Comparison of ENCODE assay signal across 30 cellular contexts in genomic region chr4:92198711-92199110, GRCh38.
DNase-seq lines count a peak whose midpoint lies in the region; ATAC-seq and TF ChIP-seq lines count a peak whose summit lies in the region.
"Had no signal": no experiment of that assay in that cellular context is flagged by ENCODE, and none has a peak within 500 bp of the region (broad histone marks: within the 10 kb centered on the region; RNA-seq: fewer than 3 reads in every experiment).

No MANE protein-coding gene starts in this region.

- H2BK15ac ChIP-seq in H9 (ENCODE audit: low read depth, low read length) = no peak overlapping the region

- no peaks in the 10 kb centered on the region for H3K27me3 Mint-ChIP-seq in activated CD8-positive, alpha-beta T cell treated with anti-CD3 and anti-CD28 coated beads for 36 hours
- peaks cover 17% of the 10 kb centered on the region for H3K27me3 Mint-ChIP-seq in H9 (ENCODE audit: low read depth)
- H3K27me3 Mint-ChIP-seq: activated naive CD8-positive, alpha-beta T cell; CD4-positive, CD25-positive, alpha-beta regulatory T cell; stimulated activated naive CD8-positive, alpha-beta T cell treated with anti-CD3 and anti-CD28 coated beads, Interleukin-15, Interleukin-2, amounts not matched to agents 100 ng/mL and 50 ng/mL, for 24 hours had no signal

- WGBS in H9 (ENCODE audit: extremely low coverage, insufficient read length, low lambda C conversion rate) = no CpG with 5 or more reads among the region's 4 CpGs

- no peaks in the 10 kb centered on the region for H3K23me2 ChIP-seq in H9 (ENCODE audit: insufficient read length, low read depth, low read length, poor library complexity, severe bottlenecking)

- H2BK12ac ChIP-seq in H9 (ENCODE audit: insufficient read length, low read depth, low read length) = no peak overlapping the region

- H2BK120ac ChIP-seq in H9 (ENCODE audit: low read depth, low read length, poor library complexity, severe bottlenecking) = no peak overlapping the region

- no peak overlapping the region for H3T11ph ChIP-seq in H9 (ENCODE audit: low read length)

- no peak overlapping the region for H3K56ac ChIP-seq in H9 (ENCODE audit: insufficient read length, low read depth, low read length)

- H3K4me2 ChIP-seq in PC-3 (ENCODE audit: low read length) (peak overlapping the region; percentile 71), H9 (ENCODE audit: insufficient read depth, insufficient read length, low read length) (no peak overlapping the region)

- H3K4me3 Mint-ChIP-seq in activated CD8-positive, alpha-beta T cell treated with anti-CD3 and anti-CD28 coated beads for 36 hours = no peak overlapping the region
- H3K4me3 Mint-ChIP-seq in H9 = no peak overlapping the region
- H3K4me3 Mint-ChIP-seq: activated naive CD8-positive, alpha-beta T cell; activated T-helper 1 cell treated with anti-CD3 and anti-CD28 coated beads, Interleukin-12 subunit alpha, Interleukin-12 subunit beta, Interleukin-2, Interleukin-4 antibody, amounts not matched to agents 30 ng/mL and 10 ng/mL and 1 ng/mL, durations not matched to agents 14 hours and 24 hours and 36 hours; CD4-positive, CD25-positive, alpha-beta regulatory T cell; mesothelial cell of epicardium; neural crest cell; stimulated activated naive CD8-positive, alpha-beta T cell treated with anti-CD3 and anti-CD28 coated beads, Interleukin-15, Interleukin-2, amounts not matched to agents 100 ng/mL and 50 ng/mL, for 24 hours; T-helper 1 cell treated with Interleukin-12 subunit alpha and Interleukin-12 subunit beta and Interleukin-4 antibody, amounts not matched to agents 30 μg/mL and 1 μg/mL, for 36 hours had no signal

- H4K5ac ChIP-seq in H9 (ENCODE audit: insufficient read length, low read depth, low read length) = no peak overlapping the region

- no peak overlapping the region for H2AK5ac ChIP-seq in H9 (ENCODE audit: insufficient read length, low read length)

- H3K9me3 Mint-ChIP-seq in activated CD8-positive, alpha-beta T cell treated with anti-CD3 and anti-CD28 coated beads for 36 hours = peaks cover 2% of the 10 kb centered on the region
- H3K9me3 Mint-ChIP-seq in H9 = peaks cover 0 to 2% of the 10 kb centered on the region in 2 experiments; a peak in 1 of 5 replicates
- H3K9me3 Mint-ChIP-seq: stimulated activated naive CD8-positive, alpha-beta T cell treated with anti-CD3 and anti-CD28 coated beads, Interleukin-15, Interleukin-2, amounts not matched to agents 100 ng/mL and 50 ng/mL, for 24 hours had no signal

- H3K18ac ChIP-seq in H9 (ENCODE audit: insufficient read length, low read depth, low read length) = no peak overlapping the region

- CTCF ChIA-PET in PC-3 (lab: Charles Lee) = no interaction called here
- CTCF ChIA-PET in activated CD8-positive, alpha-beta T cell treated with anti-CD3 and anti-CD28 coated beads for 36 hours (lab: Charles Lee) = no interaction called here

- H3F3A ChIP-seq in PC-3 (ENCODE audit: low read length, unreplicated experiment) = no peaks in the 10 kb centered on the region

- H3K27me3 ChIP-seq in PC-3 (ENCODE audit: low read length) (no peaks in the 10 kb centered on the region), H9 (ENCODE audit: insufficient read depth, low read length) (no peaks in the 10 kb centered on the region), right atrium auricular region (no peaks in the 10 kb centered on the region)
- H3K27me3 ChIP-seq: upper lobe of left lung had no signal

- H3K4me1 ChIP-seq in PC-3 (ENCODE audit: insufficient read depth, low read length) (peaks cover 8% of the 10 kb centered on the region; the same call in 1 of the 2 replicates), H9 (ENCODE audit: insufficient read depth, low read length) (no peaks in the 10 kb centered on the region), right atrium auricular region (no peaks in the 10 kb centered on the region)
- H3K4me1 ChIP-seq: upper lobe of left lung had no signal

- no peak overlapping the region for H4K8ac ChIP-seq in H9 (replicated peaks; ENCODE audit: insufficient read length, low read depth, low read length)

- H3K79me2 ChIP-seq in PC-3 (ENCODE audit: low read length) (no peaks in the 10 kb centered on the region), H9 (ENCODE audit: insufficient read depth, low read length) (no peaks in the 10 kb centered on the region)

- H3K36me3 ChIP-seq in PC-3 (ENCODE audit: low read depth, low read length) (no peaks in the 10 kb centered on the region), right atrium auricular region (no peaks in the 10 kb centered on the region)
- H3K36me3 ChIP-seq: upper lobe of left lung had no signal

- H3K14ac ChIP-seq in H9 (ENCODE audit: insufficient read depth, low read length) = no peak overlapping the region

- intact Hi-C loops in PC-3 (cut with micrococcal nuclease) = no loop called here
- intact Hi-C loops in activated CD8-positive, alpha-beta T cell treated with anti-CD3 and anti-CD28 coated beads for 36 hours (cut with micrococcal nuclease) = no loop called here

- 0 out of 2 replicates have a peak overlapping the region, but pooled peaks have one; percentile 30 for H3K4me3 ChIP-seq in PC-3 (ENCODE audit: low read length)
- H3K4me3 ChIP-seq in cardiac fibroblast (replicated peaks in 1 of 2; ENCODE audit: low read depth in 2 of 2, low read length in 2 of 2) = no peak overlapping the region
- no peak overlapping the region for H3K4me3 ChIP-seq in right atrium auricular region
- H3K4me3 ChIP-seq: upper lobe of left lung had no signal

- H3K9ac ChIP-seq in PC-3 (ENCODE audit: low read length) (no peak overlapping the region), H9 (ENCODE audit: extremely low read depth, insufficient read length, low read length) (no peak overlapping the region)

- no peaks in the 10 kb centered on the region for H3K36me3 Mint-ChIP-seq in activated CD8-positive, alpha-beta T cell treated with anti-CD3 and anti-CD28 coated beads for 36 hours (ENCODE audit: low read depth)
- peaks cover 0 to 4% (median 2%) of the 10 kb centered on the region in 3 experiments; a peak in 2 of 7 replicates for H3K36me3 Mint-ChIP-seq in H9 (ENCODE audit: insufficient read depth in 1 of 3, low read depth in 3 of 3)
- H3K36me3 Mint-ChIP-seq: CD4-positive, CD25-positive, alpha-beta regulatory T cell; mesothelial cell of epicardium had no signal

- H2BK5ac ChIP-seq in H9 (ENCODE audit: insufficient read length, low read length) = no peak overlapping the region

- no peaks in the 10 kb centered on the region for H3K9me2 ChIP-seq in PC-3 (replicated peaks; ENCODE audit: low read length)

- H3K4me1 Mint-ChIP-seq in activated CD8-positive, alpha-beta T cell treated with anti-CD3 and anti-CD28 coated beads for 36 hours (ENCODE audit: low read depth) = no peaks in the 10 kb centered on the region
- peaks cover 0 to 2% of the 10 kb centered on the region in 2 experiments; a peak in 1 of 4 replicates for H3K4me1 Mint-ChIP-seq in H9
- H3K4me1 Mint-ChIP-seq: CD4-positive, CD25-positive, alpha-beta regulatory T cell; mesothelial cell of epicardium; neural crest cell had no signal

- H4K20me1 ChIP-seq in PC-3 (ENCODE audit: low read length) (no peaks in the 10 kb centered on the region), H9 (ENCODE audit: control insufficient read depth, insufficient read depth, insufficient read length) (no peaks in the 10 kb centered on the region)

- H3K27ac Mint-ChIP-seq in activated CD8-positive, alpha-beta T cell treated with anti-CD3 and anti-CD28 coated beads for 36 hours = no peak overlapping the region
- H3K27ac Mint-ChIP-seq in H9 = no peak overlapping the region
- H3K27ac Mint-ChIP-seq: activated naive CD8-positive, alpha-beta T cell; activated T-helper 1 cell treated with anti-CD3 and anti-CD28 coated beads, Interleukin-12 subunit alpha, Interleukin-12 subunit beta, Interleukin-2, Interleukin-4 antibody, amounts not matched to agents 30 ng/mL and 10 ng/mL and 1 ng/mL, durations not matched to agents 14 hours and 24 hours and 36 hours; CD4-positive, CD25-positive, alpha-beta regulatory T cell; mesothelial cell of epicardium; stimulated activated naive CD8-positive, alpha-beta T cell treated with anti-CD3 and anti-CD28 coated beads, Interleukin-15, Interleukin-2, amounts not matched to agents 100 ng/mL and 50 ng/mL, for 24 hours; T-helper 1 cell treated with Interleukin-12 subunit alpha and Interleukin-12 subunit beta and Interleukin-4 antibody, amounts not matched to agents 30 μg/mL and 1 μg/mL, for 36 hours had no signal

- POLR2A ChIA-PET in PC-3 (lab: Charles Lee; ENCODE audit: unreplicated experiment) = no interaction called here
- POLR2A ChIA-PET in activated CD8-positive, alpha-beta T cell treated with anti-CD3 and anti-CD28 coated beads for 36 hours (lab: Charles Lee) = no interaction called here

- H3K27ac ChIP-seq in PC-3 (ENCODE audit: low read length) = peak overlapping the region; percentile 40; the same call in 1 of the 2 replicates
- no peak overlapping the region for H3K27ac ChIP-seq in H9 (ENCODE audit: insufficient read length, low read depth, low read length)
- H3K27ac ChIP-seq in right atrium auricular region = no peak overlapping the region
- H3K27ac ChIP-seq: HL-60, upper lobe of left lung had no signal

- no peak overlapping the region for H2BK20ac ChIP-seq in H9 (ENCODE audit: low read depth, low read length, poor library complexity, severe bottlenecking)

- no TSS peak for BruUV-seq in PC-3 (replicated peaks; lab: Mats Ljungman, UMichigan)

- H3K23ac ChIP-seq in H9 (ENCODE audit: insufficient read length, low read depth, low read length) = no peak overlapping the region

- H3K4ac ChIP-seq in H9 (ENCODE audit: low read depth, low read length) = no peak overlapping the region

- no peak overlapping the region for H4K91ac ChIP-seq in H9 (ENCODE audit: insufficient read length, low read depth, low read length)

- no peaks in the 10 kb centered on the region for H3K79me1 ChIP-seq in H9 (ENCODE audit: insufficient read depth, low read depth, low read length, poor library complexity, severe bottlenecking)

- H2AFZ ChIP-seq in PC-3 (ENCODE audit: low read length) (no peak overlapping the region), H9 (ENCODE audit: low read length) (no peak overlapping the region)

- DNase-seq in AG08396 (ENCODE audit: low spot score) (peak; percentile 37), PC-3 (peak; percentile 53), cardiac fibroblast (ENCODE audit: low read depth in 2 of 2) (peak; percentile 43 to 77), iris pigment epithelial cell (ENCODE audit: low read depth) (peak; percentile 62), H9 (no peak), GM19238 (ENCODE audit: insufficient read length, low spot score) (no peak), right atrium auricular region (ENCODE audit: low spot score) (no peak)
- no peak for DNase-seq in activated CD8-positive, alpha-beta T cell treated with anti-CD3 and anti-CD28 coated beads for 36 hours
- DNase-seq: ACHN; activated CD4-positive, CD25-positive, alpha-beta regulatory T cell; activated CD8-positive, alpha-beta memory T cell treated with anti-CD3 and anti-CD28 coated beads for 24 hours; CD4-positive, CD25-positive, alpha-beta regulatory T cell; central memory CD4-positive, alpha-beta T cell; DMS153; effector CD4-positive, alpha-beta T cell; H7; KG1; left cardiac atrium; NCI-H1092; NCI-H2107; NCI-H526 treated with DMSO at 0.1 percent for 48 hours; SHP77 treated with DMSO at 0.1 percent for 48 hours; upper lobe of left lung had no signal

- TF ChIP-seq CTCF in PC-3 (conservative IDR thresholded peaks at IDR 0.05; ENCODE audit: low read depth, low read length) (no peak), cardiac fibroblast (IDR thresholded peaks at IDR 0.05; ENCODE audit: low read depth, low read length) (no peak), H9 (conservative IDR thresholded peaks at IDR 0.05) (no peak), right atrium auricular region (IDR thresholded peaks at IDR 0.05) (no peak)
- no peak for TF ChIP-seq CTCF in activated CD8-positive, alpha-beta T cell treated with anti-CD3 and anti-CD28 coated beads for 36 hours (IDR thresholded peaks at IDR 0.05)

- H3K9me3 ChIP-seq in PC-3 (ENCODE audit: low read length) = no peaks in the 10 kb centered on the region
- H3K9me3 ChIP-seq in H9 (ENCODE audit: control insufficient read depth, low read depth, low read length) = no peaks in the 10 kb centered on the region
- no peaks in the 10 kb centered on the region for H3K9me3 ChIP-seq in right atrium auricular region
- H3K9me3 ChIP-seq: upper lobe of left lung had no signal

- ATAC-seq in PC-3 = peak; percentile 55
- ATAC-seq in activated CD8-positive, alpha-beta T cell treated with anti-CD3 and anti-CD28 coated beads for 36 hours = no peak
- ATAC-seq: left cardiac atrium had no signal

Comparison
In these comparisons a context has a peak if more than half of its experiments do, and no peak if none do; other contexts are left out.
1. DNase-seq: peak in AG08396 (single experiment), PC-3 (single experiment), cardiac fibroblast (2 of 2) and iris pigment epithelial cell (single experiment); none in activated CD8-positive, alpha-beta T cell treated with anti-CD3 and anti-CD28 coated beads for 36 hours (single experiment), H9 (single experiment), GM19238 (single experiment) and right atrium auricular region (single experiment).